9 cellular contexts compared by ENCODE assay signal in the genomic region with DNA sequence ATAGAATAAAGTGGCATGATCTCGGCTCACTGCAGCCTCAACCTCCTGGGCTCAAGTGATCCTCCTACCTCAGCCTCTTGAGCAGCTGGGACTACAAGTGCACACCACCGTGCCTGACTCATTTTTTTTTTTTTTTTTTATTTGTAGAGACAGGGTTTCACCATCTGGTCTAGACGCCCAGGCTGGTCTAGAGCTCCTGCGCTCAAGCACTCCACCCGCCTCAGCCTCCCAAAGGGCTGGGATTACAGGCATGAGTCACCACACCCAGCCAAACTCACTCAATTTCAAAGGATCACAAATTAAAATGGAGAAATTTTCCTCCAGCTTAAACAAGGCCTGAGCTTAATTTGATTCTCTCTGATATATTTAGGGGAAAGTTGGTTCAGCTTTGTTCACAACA. TPM values are rescaled to one million over a fixed set of nuclear protein-coding genes. Genes with fewer than 3 reads are reported as not detected.
DNase-seq lines count a peak whose midpoint lies in the region; ATAC-seq, FAIRE-seq and TF ChIP-seq lines count a peak whose summit lies in the region.
"Had no signal": no experiment of that assay in that cellular context is flagged by ENCODE, and none has a peak within 500 bp of the region (broad histone marks: within the 10 kb centered on the region; RNA-seq: fewer than 3 reads in every experiment).

No MANE protein-coding gene starts in this region.

- peak overlapping the region; percentile 10 for H3K4me2 ChIP-seq in keratinocyte (ENCODE audit: control insufficient read depth, extremely low read depth, insufficient read depth, low read depth, low read length)

- no peak for FAIRE-seq in keratinocyte (lab: Jason Lieb, UNC)

- H3K4me1 ChIP-seq in BE2C (no peaks in the 10 kb centered on the region), keratinocyte (ENCODE audit: control insufficient read depth, extremely low read depth, insufficient read depth, low read length) (peaks cover 4% of the 10 kb centered on the region), vagina (no peaks in the 10 kb centered on the region)

- peaks cover 57% of the 10 kb centered on the region for H3K36me3 ChIP-seq in BE2C
- H3K36me3 ChIP-seq in keratinocyte (ENCODE audit: control insufficient read depth in 2 of 2, extremely low read depth in 1 of 2, insufficient read depth in 2 of 2, low read length in 2 of 2), result peaks cover 6 to 22% of the 10 kb centered on the region in 2 experiments
- peaks cover 0 to 30% of the 10 kb centered on the region in 2 donors for H3K36me3 ChIP-seq in vagina

- ATAC-seq in GM19395 (IDR thresholded peaks at IDR 0.05; ENCODE audit: unreplicated experiment), result no peak

- TF ChIP-seq CTCF in BE2C (IDR thresholded peaks at IDR 0.05; ENCODE audit: low read depth, low read length) (no peak), keratinocyte (optimal IDR thresholded peaks at IDR 0.05 in 1 of 3, IDR thresholded peaks at IDR 0.05 in 1 of 3, conservative IDR thresholded peaks at IDR 0.05 in 1 of 3; ENCODE audit: extremely low read depth in 1 of 3, insufficient read depth in 2 of 3, low read length in 3 of 3) (no peak), vagina (IDR thresholded peaks at IDR 0.05) (no peak)

- intact Hi-C loops in vagina (cut with DNase I), result no loop called here

- no peak overlapping the region for H3K9ac ChIP-seq in keratinocyte (ENCODE audit: control insufficient read depth, extremely low read depth, insufficient read depth, low read length)

- H3K9me1 ChIP-seq in keratinocyte (ENCODE audit: control insufficient read depth, extremely low read depth, insufficient read depth, low read length), result no peaks in the 10 kb centered on the region

- DNase-seq in BE2C (peak; percentile 18), LHCN-M2 (ENCODE audit: low read depth) (peak; percentile 91), amniotic stem cell (lab: John Stamatoyannopoulos, UW) (peak; percentile 25), keratinocyte (ENCODE audit: low read depth, low spot score) (peak; percentile 48), activated gamma-delta T cell treated with Interleukin-2 at 50 U/mL for 16 hours (no peak), vagina (ENCODE audit: extremely low spot score in 2 of 2) (no peak), NCI-H2107 (lab: John Stamatoyannopoulos, UW) (no peak)
- DNase-seq: stimulated activated CD4-positive, alpha-beta T cell treated with anti-CD3 and anti-CD28 coated beads, Interleukin-1b, Interleukin-23, amount 100 ng/mL, for 48 hours had no signal

- H3K27me3 ChIP-seq in BE2C (no peaks in the 10 kb centered on the region), keratinocyte (ENCODE audit: control insufficient read depth, extremely low read depth, insufficient read depth, low read length) (no peaks in the 10 kb centered on the region), vagina (no peaks in the 10 kb centered on the region)

- H3K79me2 ChIP-seq in keratinocyte (ENCODE audit: control insufficient read depth, insufficient read depth, low read length), result peaks cover 12% of the 10 kb centered on the region

- H3K27ac ChIP-seq in keratinocyte (ENCODE audit: control insufficient read depth, insufficient read depth, low read length) (peak overlapping the region; percentile 71), vagina (no peak overlapping the region)

- H3K4me3 ChIP-seq in BE2C (ENCODE audit: low read depth, low read length), result no peak overlapping the region
- H3K4me3 ChIP-seq in keratinocyte (ENCODE audit: control insufficient read depth in 2 of 3, extremely low read depth in 1 of 3, insufficient read depth in 2 of 3, low read depth in 1 of 3, low read length in 3 of 3), result no peak overlapping the region
- H3K4me3 ChIP-seq in vagina, result no peak overlapping the region

- dilution Hi-C loops in keratinocyte (cut with MboI; ENCODE audit: extremely low pct_ligation_motif_present, low sequenced_read_pairs), result no loop called here

- TF ChIP-seq POLR2A in vagina (IDR thresholded peaks at IDR 0.05), result no peak

- H4K20me1 ChIP-seq in keratinocyte (ENCODE audit: control insufficient read depth, extremely low read depth, insufficient read depth, low read length), result no peaks in the 10 kb centered on the region

- no peaks in the 10 kb centered on the region; the same call in 1 of the 2 replicates for H3K9me3 ChIP-seq in BE2C
- no peaks in the 10 kb centered on the region for H3K9me3 ChIP-seq in keratinocyte (ENCODE audit: control insufficient read depth, low read depth, low read length)
- H3K9me3 ChIP-seq in vagina, result no peaks in the 10 kb centered on the region

- H2AFZ ChIP-seq in keratinocyte (ENCODE audit: control insufficient read depth, low read length), result no peak overlapping the region

RNA-seq across cellular contexts. Expression of gene NMB, which starts 27.3 kb away (rescaled TPM):
- 6.4 TPM for polyA plus RNA-seq in BE2C (2012; ENCODE audit: insufficient read depth, insufficient read length, low read depth)
- total RNA-seq in LHCN-M2 (2014; rRNA removed), result 4.0 and 5.9 TPM in 2 replicates
- 4.3 TPM for polyA plus RNA-seq in LHCN-M2 (2012)
- polyA plus RNA-seq in keratinocyte, result 2.8 to 4.1 TPM (median 3.9 TPM) in 3 replicates
- polyA plus RNA-seq in keratinocyte (2011; ENCODE audit: low read depth), result 0.36 TPM
- polyA plus RNA-seq in keratinocyte (2011; cell fraction: cytosol; rRNA removed), result 2.8 and 3.8 TPM in 2 replicates
- polyA plus RNA-seq in keratinocyte (2011; cell fraction: nucleus; rRNA removed), result 1.2 and 1.3 TPM in 2 replicates
- 1.9 and 6.2 TPM in 2 replicates for polyA plus RNA-seq in keratinocyte (2012; ENCODE audit: low replicate concordance)
- polyA minus RNA-seq in keratinocyte, result 0.29 to 1.4 TPM (median 0.66 TPM) in 3 replicates
- 2.7 TPM for polyA minus RNA-seq in keratinocyte (2011; cell fraction: cytosol; rRNA and poly(A)+ RNA removed)
- 0.95 and 1.1 TPM in 2 replicates for polyA minus RNA-seq in keratinocyte (2011; cell fraction: nucleus; rRNA and poly(A)+ RNA removed)
- 12.3 TPM for total RNA-seq in vagina

RNA-seq across cellular contexts. Expression of gene SEC11A, which starts 30.6 kb away (rescaled TPM):
- polyA plus RNA-seq in BE2C (2012; ENCODE audit: insufficient read depth, insufficient read length, low read depth), result 121 TPM
- total RNA-seq in LHCN-M2 (2014; rRNA removed) (215 and 239 TPM in 2 replicates), vagina (99.2 TPM)
- 173 TPM for polyA plus RNA-seq in LHCN-M2 (2012)
- polyA plus RNA-seq in keratinocyte, result 110 to 195 TPM (median 115 TPM) in 3 replicates
- 92.3 TPM for polyA plus RNA-seq in keratinocyte (2011; ENCODE audit: low read depth)
- polyA plus RNA-seq in keratinocyte (2011; cell fraction: cytosol; rRNA removed), result 103 and 105 TPM in 2 replicates
- 56.9 and 107 TPM in 2 replicates for polyA plus RNA-seq in keratinocyte (2011; cell fraction: nucleus; rRNA removed)
- 122 and 135 TPM in 2 replicates for polyA plus RNA-seq in keratinocyte (2012; ENCODE audit: low replicate concordance)
- polyA minus RNA-seq in keratinocyte, result 30.7 to 81.4 TPM (median 35.1 TPM) in 3 replicates
- polyA minus RNA-seq in keratinocyte (2011; cell fraction: cytosol; rRNA and poly(A)+ RNA removed), result 67.5 TPM
- 28.9 and 39.7 TPM in 2 replicates for polyA minus RNA-seq in keratinocyte (2011; cell fraction: nucleus; rRNA and poly(A)+ RNA removed)

RNA-seq across cellular contexts. Expression of gene WDR73, which starts 31.2 kb away (rescaled TPM):
- polyA plus RNA-seq in BE2C (2012; ENCODE audit: insufficient read depth, insufficient read length, low read depth), result 37.9 TPM
- total RNA-seq in LHCN-M2 (2014; rRNA removed), result 15.5 and 17.3 TPM in 2 replicates
- 11.8 TPM for polyA plus RNA-seq in LHCN-M2 (2012)
- polyA plus RNA-seq in keratinocyte, result 23.5 to 24.2 TPM (median 23.6 TPM) in 3 replicates
- polyA plus RNA-seq in keratinocyte (2011; ENCODE audit: low read depth), result 3.8 TPM
- polyA plus RNA-seq in keratinocyte (2011; cell fraction: cytosol; rRNA removed), result 11.9 and 13.0 TPM in 2 replicates
- 39.9 and 48.7 TPM in 2 replicates for polyA plus RNA-seq in keratinocyte (2011; cell fraction: nucleus; rRNA removed)
- polyA plus RNA-seq in keratinocyte (2012; ENCODE audit: low replicate concordance), result 15.2 and 19.3 TPM in 2 replicates
- polyA minus RNA-seq in keratinocyte, result 22.7 to 34.6 TPM (median 24.5 TPM) in 3 replicates
- polyA minus RNA-seq in keratinocyte (2011; cell fraction: cytosol; rRNA and poly(A)+ RNA removed), result 11.1 TPM
- 8.7 and 12.2 TPM in 2 replicates for polyA minus RNA-seq in keratinocyte (2011; cell fraction: nucleus; rRNA and poly(A)+ RNA removed)
- total RNA-seq in vagina, result 24.1 TPM

Comparison
In these comparisons a context has a peak if more than half of its experiments do, and no peak if none do; other contexts are left out.
1. DNase-seq: peak in BE2C (single experiment), LHCN-M2 (single experiment), amniotic stem cell (single experiment) and keratinocyte (single experiment); none in activated gamma-delta T cell treated with Interleukin-2 at 50 U/mL for 16 hours (single experiment), vagina (0 of 2) and NCI-H2107 (single experiment).